In genomic region chr1:8880068-8880676, GRCh38 we compare ENCODE assay signal across 8 cellular contexts. TPM values are rescaled to one million over a fixed set of nuclear protein-coding genes. Genes with fewer than 3 reads are reported as not detected.
DNase-seq lines count a peak whose midpoint lies in the region; ATAC-seq and TF ChIP-seq lines count a peak whose summit lies in the region.

No MANE protein-coding gene starts in this region.

- peak overlapping the region; percentile 92 for H3K4me3 Mint-ChIP-seq in activated naive CD4-positive, alpha-beta T cell treated with anti-CD3 and anti-CD28 coated beads, Interleukin-2, amount 50 U/mL, for 24 hours

- H3K4me3 ChIP-seq in heart right ventricle, result peak overlapping the region in 1 of 10 donors; percentile 91
- H3K4me3 ChIP-seq in psoas muscle, result peak overlapping the region; percentile 72

- peak overlapping the region; percentile 97 for H3K27ac Mint-ChIP-seq in activated naive CD4-positive, alpha-beta T cell treated with anti-CD3 and anti-CD28 coated beads, Interleukin-2, amount 50 U/mL, for 24 hours

- ATAC-seq in heart right ventricle, result no peak
- peak in 1 of 4 donors; percentile 48 for ATAC-seq in psoas muscle
- ATAC-seq in GM18502 (IDR thresholded peaks at IDR 0.05; ENCODE audit: poor library complexity, unreplicated experiment), result no peak
- ATAC-seq in HG03571 (IDR thresholded peaks at IDR 0.05; ENCODE audit: unreplicated experiment), result no peak

- 69 to 78% methylated on average over 8 of the region's 8 CpGs for WGBS in heart right ventricle, 2 donors
- WGBS in psoas muscle, 3 donors, result 20 to 36% (median 20%) methylated on average over 8 of the region's 8 CpGs

- peak; percentile 61 for DNase-seq in NK-92 treated with Interleukin-12 subunit alpha and Interleukin-12 subunit beta, amount 100 ng/mL, for 24 hours (lab: John Stamatoyannopoulos, UW)
- no peak for DNase-seq in NK-92 (lab: John Stamatoyannopoulos, UW; ENCODE audit: unreplicated experiment)
- DNase-seq in NCI-H446 (lab: John Stamatoyannopoulos, UW), result peak; percentile 30 to 76
- DNase-seq in heart right ventricle, result peak in 1 of 2 donors; percentile 42
- peak in 1 of 2 donors; percentile 37 for DNase-seq in psoas muscle

- intact Hi-C loops in heart right ventricle (cut with DNase I) (no loop called here), psoas muscle (cut with DNase I) (no loop called here)

- H3K36me3 ChIP-seq in heart right ventricle (peaks cover 0 to 21% (median 0%) of the 10 kb centered on the region in 9 donors), psoas muscle (ENCODE audit: insufficient read depth in 1 of 2, low read depth in 1 of 2) (peaks cover 0 to 16% of the 10 kb centered on the region in 2 donors)

- peaks cover 19% of the 10 kb centered on the region for H3K4me1 Mint-ChIP-seq in activated naive CD4-positive, alpha-beta T cell treated with anti-CD3 and anti-CD28 coated beads, Interleukin-2, amount 50 U/mL, for 24 hours

- H3K9me3 Mint-ChIP-seq in activated naive CD4-positive, alpha-beta T cell treated with anti-CD3 and anti-CD28 coated beads, Interleukin-2, amount 50 U/mL, for 24 hours, result no peaks in the 10 kb centered on the region

- peak overlapping the region in 9 of 10 donors; percentile 93 to 99 (median 98) for H3K27ac ChIP-seq in heart right ventricle
- H3K27ac ChIP-seq in psoas muscle, result peak overlapping the region; percentile 100

- peaks cover 5 to 44% (median 33%) of the 10 kb centered on the region in 9 donors for H3K4me1 ChIP-seq in heart right ventricle
- H3K4me1 ChIP-seq in psoas muscle, result peaks cover 33% of the 10 kb centered on the region

- H3K27me3 ChIP-seq in heart right ventricle (no peaks in the 10 kb centered on the region), psoas muscle (ENCODE audit: insufficient read depth in 3 of 3, low read length in 2 of 3) (no peaks in the 10 kb centered on the region)

- H3K36me3 Mint-ChIP-seq in activated naive CD4-positive, alpha-beta T cell treated with anti-CD3 and anti-CD28 coated beads, Interleukin-2, amount 50 U/mL, for 24 hours, result peaks cover 22% of the 10 kb centered on the region

- TF ChIP-seq CTCF in heart right ventricle (IDR thresholded peaks at IDR 0.05) (no peak), psoas muscle (IDR thresholded peaks at IDR 0.05) (no peak)

- no peaks in the 10 kb centered on the region for H3K27me3 Mint-ChIP-seq in activated naive CD4-positive, alpha-beta T cell treated with anti-CD3 and anti-CD28 coated beads, Interleukin-2, amount 50 U/mL, for 24 hours

- H3K9me3 ChIP-seq in heart right ventricle (no peaks in the 10 kb centered on the region), psoas muscle (no peaks in the 10 kb centered on the region)

RNA-seq across cellular contexts. Expression of gene ENO1, which starts 1.7 kb away (rescaled TPM):
- total RNA-seq in heart right ventricle (100 to 1,000 TPM; 104 to 472 (median 141) TPM), psoas muscle (100 to 1,000 TPM; 110 to 364 (median 217) TPM)
- polyA plus RNA-seq in heart right ventricle (100 to 1,000 TPM in 1 of 2 donors, 10 to 100 TPM in 1; 73.3 to 581 TPM), psoas muscle (100 to 1,000 TPM in 2 of 3 donors, 10 to 100 TPM in 1; 83.8 to 489 (median 190) TPM)
